16 cellular contexts compared by ENCODE assay signal in genomic region chr17:6104956-6105355, GRCh38. TPM values are rescaled to one million over a fixed set of nuclear protein-coding genes. Genes with fewer than 3 reads are reported as not detected.
"Had no signal": no experiment of that assay in that cellular context is flagged by ENCODE, and none has a peak within 500 bp of the region (broad histone marks: within the 10 kb centered on the region; RNA-seq: fewer than 3 reads in every experiment).

No MANE protein-coding gene starts in this region.

- H3K27ac ChIP-seq: ascending aorta, dorsolateral prefrontal cortex, gastroesophageal sphincter, heart right ventricle, ovary, right lobe of liver, stomach, testis had no signal

- DNase-seq: activated CD4-positive, alpha-beta T cell treated with anti-CD3 and anti-CD28 coated beads for 1 hour; activated CD4-positive, alpha-beta T cell treated with anti-CD3 and anti-CD28 coated beads, Interleukin-2, amount 50 U/mL, for 4 hours; activated naive CD4-positive, alpha-beta T cell treated with anti-CD3 and anti-CD28 coated beads for 36 hours; activated naive CD8-positive, alpha-beta T cell treated with anti-CD3 and anti-CD28 coated beads, Interleukin-2, amount 50 U/mL, for 24 hours; activated T-cell treated with anti-CD3 and anti-CD28 coated beads for 4 hours; heart right ventricle; left ventricle myocardium superior; ovary; right lobe of liver; stimulated activated CD4-positive, alpha-beta T cell treated with anti-CD3 and anti-CD28 coated beads, Interleukin-1b, Interleukin-23, amount 100 ng/mL, for 48 hours; stomach; testis had no signal

- H3K9me3 ChIP-seq: ascending aorta, gastroesophageal sphincter, ovary, right lobe of liver, stomach, testis had no signal

- H3K4me1 ChIP-seq: ascending aorta, gastroesophageal sphincter, right lobe of liver, stomach, testis had no signal

- H3K4me3 ChIP-seq: ascending aorta, dorsolateral prefrontal cortex, gastroesophageal sphincter, heart right ventricle, ovary, right lobe of liver, stomach, testis had no signal

- H3K27me3 ChIP-seq: ascending aorta, dorsolateral prefrontal cortex, gastroesophageal sphincter, ovary, right lobe of liver, stomach, testis had no signal

- H3K36me3 ChIP-seq: ascending aorta, gastroesophageal sphincter, heart right ventricle, ovary, right lobe of liver, stomach had no signal

- ATAC-seq: activated naive CD8-positive, alpha-beta T cell treated with anti-CD3 and anti-CD28 coated beads, Interleukin-2, amount 50 U/mL, for 24 hours; gastroesophageal sphincter; left ventricle myocardium superior; right lobe of liver had no signal

RNA-seq across cellular contexts. Expression of gene WSCD1, which starts 34.8 kb away (rescaled TPM):
- polyA plus RNA-seq: keratinocyte had no signal
